1 cellular context compared by ENCODE assay signal in the genomic region with DNA sequence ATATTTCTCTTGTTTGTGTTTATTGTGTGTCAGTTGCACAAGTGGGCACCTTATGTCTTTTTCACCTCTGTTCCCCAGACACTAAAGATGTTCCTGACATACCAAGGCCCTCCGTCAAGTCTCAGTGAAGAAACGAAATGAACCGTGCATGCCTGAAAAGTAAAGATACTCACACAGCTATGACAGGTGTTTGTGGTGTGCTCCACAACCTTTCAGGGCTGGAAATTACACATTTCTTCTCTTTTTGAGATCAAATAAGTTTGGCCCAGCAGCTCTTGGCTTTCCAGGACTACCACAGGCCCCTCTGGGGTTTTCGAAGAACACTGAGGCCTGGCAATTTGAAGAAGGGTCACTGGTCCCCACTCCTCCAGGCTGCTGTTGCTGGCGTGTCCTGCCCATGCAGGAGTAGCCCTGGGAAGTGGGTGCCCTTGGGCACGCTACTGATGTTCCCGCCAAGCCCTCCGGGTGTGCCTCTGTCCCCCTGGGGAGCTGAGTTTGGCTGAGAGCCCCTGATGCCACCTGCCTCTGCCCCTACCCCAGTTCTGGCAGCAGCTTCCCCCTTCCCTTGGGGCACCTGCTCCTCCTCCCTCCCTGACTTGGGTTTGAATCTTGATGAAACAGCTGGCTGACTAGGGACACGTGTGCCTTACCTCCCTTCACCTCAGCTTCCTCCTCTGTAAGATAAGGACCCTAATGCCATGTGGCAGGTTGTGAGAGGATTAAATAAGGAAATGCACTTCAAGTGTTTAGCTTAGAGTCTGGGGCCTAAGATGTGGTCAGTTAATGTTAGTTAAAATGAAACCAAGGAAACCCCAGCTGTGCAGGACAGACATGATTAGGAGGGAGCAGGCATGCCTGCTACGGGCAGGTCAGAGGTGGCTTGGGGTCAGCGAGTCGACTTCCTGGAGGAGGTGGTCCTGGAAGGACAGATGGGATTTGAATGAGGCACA.
TF ChIP-seq lines count a peak whose summit lies in the region.

No MANE protein-coding gene starts in this region.

TF ChIP-seq in HepG2, 621 proteins besides CTCF, POLR2A, EP300 and RAD21:
- peak; percentile 32 for TF ChIP-seq ZNF781 (CRISPR knock-in tag; IDR thresholded peaks at IDR 0.05; ENCODE audit: borderline replicate concordance, not compliant biosample characterization)
- no peak for TF ChIP-seq MEIS1 (CRISPR knock-in tag; IDR thresholded peaks at IDR 0.05; ENCODE audit: borderline replicate concordance)
- TF ChIP-seq ZNF225 (CRISPR knock-in tag; IDR thresholded peaks at IDR 0.05): no peak
- 0 out of 2 replicates have a peak, but pooled peaks have one; percentile 23 for TF ChIP-seq ZSCAN21 (CRISPR knock-in tag; IDR thresholded peaks at IDR 0.05; ENCODE audit: borderline replicate concordance)
- TF ChIP-seq KDM5B (CRISPR knock-in tag; IDR thresholded peaks at IDR 0.05; ENCODE audit: borderline replicate concordance): 0 out of 2 replicates have a peak, but pooled peaks have one; percentile 15
- TF ChIP-seq, protein P1, sequence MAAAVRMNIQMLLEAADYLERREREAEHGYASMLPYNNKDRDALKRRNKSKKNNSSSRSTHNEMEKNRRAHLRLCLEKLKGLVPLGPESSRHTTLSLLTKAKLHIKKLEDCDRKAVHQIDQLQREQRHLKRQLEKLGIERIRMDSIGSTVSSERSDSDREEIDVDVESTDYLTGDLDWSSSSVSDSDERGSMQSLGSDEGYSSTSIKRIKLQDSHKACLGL (CRISPR knock-in tag; IDR thresholded peaks at IDR 0.05): 0 out of 2 replicates have a peak, but pooled peaks have one; percentile 18
- TF ChIP-seq ZNF83 (CRISPR knock-in tag; IDR thresholded peaks at IDR 0.05; ENCODE audit: borderline replicate concordance): 0 out of 2 replicates have a peak, but pooled peaks have one; percentile 63
- TF ChIP-seq ZNF710 (CRISPR knock-in tag; IDR thresholded peaks at IDR 0.05; ENCODE audit: borderline replicate concordance): 0 out of 2 replicates have a peak, but pooled peaks have one; percentile 4
- 0 out of 2 replicates have a peak, but pooled peaks have one; percentile 13 for TF ChIP-seq ZNF546 (CRISPR knock-in tag; conservative IDR thresholded peaks at IDR 0.05)
- TF ChIP-seq, protein P2, sequence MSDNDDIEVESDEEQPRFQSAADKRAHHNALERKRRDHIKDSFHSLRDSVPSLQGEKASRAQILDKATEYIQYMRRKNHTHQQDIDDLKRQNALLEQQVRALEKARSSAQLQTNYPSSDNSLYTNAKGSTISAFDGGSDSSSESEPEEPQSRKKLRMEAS (IDR thresholded peaks at IDR 0.05): peak; percentile 15; the same call in 1 of the 2 replicates
- 0 out of 2 replicates have a peak, but pooled peaks have one; percentile 19 for TF ChIP-seq ZNF572 (CRISPR knock-in tag; IDR thresholded peaks at IDR 0.05)
- peak; percentile 62 for TF ChIP-seq ZFP36 (IDR thresholded peaks at IDR 0.05; ENCODE audit: borderline replicate concordance, low read depth, low read length, partially characterized antibody)
- peak; percentile 4; the same call in 1 of the 2 replicates for TF ChIP-seq ELF4 (CRISPR knock-in tag; IDR thresholded peaks at IDR 0.05; ENCODE audit: borderline replicate concordance)
- TF ChIP-seq SNAI1 (CRISPR knock-in tag; IDR thresholded peaks at IDR 0.05; ENCODE audit: borderline replicate concordance): no peak
- TF ChIP-seq, protein P3, sequence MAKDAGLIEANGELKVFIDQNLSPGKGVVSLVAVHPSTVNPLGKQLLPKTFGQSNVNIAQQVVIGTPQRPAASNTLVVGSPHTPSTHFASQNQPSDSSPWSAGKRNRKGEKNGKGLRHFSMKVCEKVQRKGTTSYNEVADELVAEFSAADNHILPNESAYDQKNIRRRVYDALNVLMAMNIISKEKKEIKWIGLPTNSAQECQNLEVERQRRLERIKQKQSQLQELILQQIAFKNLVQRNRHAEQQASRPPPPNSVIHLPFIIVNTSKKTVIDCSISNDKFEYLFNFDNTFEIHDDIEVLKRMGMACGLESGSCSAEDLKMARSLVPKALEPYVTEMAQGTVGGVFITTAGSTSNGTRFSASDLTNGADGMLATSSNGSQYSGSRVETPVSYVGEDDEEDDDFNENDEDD (CRISPR knock-in tag; IDR thresholded peaks at IDR 0.05; ENCODE audit: borderline replicate concordance): no peak
- TF ChIP-seq CAMTA2 (CRISPR knock-in tag; IDR thresholded peaks at IDR 0.05; ENCODE audit: borderline replicate concordance): 0 out of 2 replicates have a peak, but pooled peaks have one; percentile 13
- 0 out of 2 replicates have a peak, but pooled peaks have one; percentile 28 for TF ChIP-seq SALL2 (CRISPR knock-in tag; IDR thresholded peaks at IDR 0.05)
- TF ChIP-seq SOX13 (IDR thresholded peaks at IDR 0.05): no peak
- no peak for TF ChIP-seq SOX13 (CRISPR knock-in tag; conservative IDR thresholded peaks at IDR 0.05 in 1 of 2, IDR thresholded peaks at IDR 0.05 in 1 of 2)
- TF ChIP-seq NR2F6 (IDR thresholded peaks at IDR 0.05): no peak
- no peak for TF ChIP-seq NR2F6 (CRISPR knock-in tag; IDR thresholded peaks at IDR 0.05)
TF ChIP-seq in HepG2: peak in this region for 13.
